11 cellular contexts compared by ENCODE assay signal in genomic region chr12:45050331-45050750, GRCh38. TPM values are rescaled to one million over a fixed set of nuclear protein-coding genes. Genes with fewer than 3 reads are reported as not detected.
DNase-seq lines count a peak whose midpoint lies in the region; ATAC-seq, FAIRE-seq and TF ChIP-seq lines count a peak whose summit lies in the region.
"Had no signal": no experiment of that assay in that cellular context is flagged by ENCODE, and none has a peak within 500 bp of the region (broad histone marks: within the 10 kb centered on the region; RNA-seq: fewer than 3 reads in every experiment).

No MANE protein-coding gene starts in this region.

- POLR2A ChIA-PET in A549 (lab: Yijun Ruan, JAX), result no interaction called here

- H3K9me2 ChIP-seq in Karpas-422 (replicated peaks; ENCODE audit: insufficient read depth, low read length), result no peaks in the 10 kb centered on the region

- CTCF ChIA-PET in A549 (lab: Yijun Ruan, JAX), result interaction anchor here (0.6 to 0.7 kb wide), 2 partner anchors 22 to 643 kb away, joined by 3 read pairs; no protein-coding TSS in a partner anchor

- 29% methylated on average over 27 of the region's 38 CpGs for WGBS in A549 (ENCODE audit: missing lambda C conversion rate)
- WGBS in HUES64, result 1% methylated on average over 38 of the region's 38 CpGs

- H3K9ac ChIP-seq in HUES64 (ENCODE audit: low read depth, low read length), result peak overlapping the region; percentile 34; the same call in 1 of the 2 replicates
- H3K9ac ChIP-seq in Karpas-422 (ENCODE audit: low read length), result no peak overlapping the region

- no peak for TF ChIP-seq CTCF in A549 (IDR thresholded peaks at IDR 0.05)
- TF ChIP-seq CTCF in foreskin keratinocyte (conservative IDR thresholded peaks at IDR 0.05), result no peak

- no peaks in the 10 kb centered on the region for H3K79me2 ChIP-seq in Karpas-422 (ENCODE audit: low read length)

- TF ChIP-seq RAD21 in A549 (conservative IDR thresholded peaks at IDR 0.05 in 1 of 2, IDR thresholded peaks at IDR 0.05 in 1 of 2), result no peak

- ATAC-seq in A549, result peak; percentile 26 to 49; a peak in 3 of 6 replicates
- ATAC-seq in foreskin keratinocyte, result peak; percentile 12
- ATAC-seq: T-cell had no signal

- no peak for TF ChIP-seq POLR2A in A549 (IDR thresholded peaks at IDR 0.05; ENCODE audit: low read length)

- H3K4me2 ChIP-seq in A549, result peak overlapping the region; percentile 89
- H3K4me2 ChIP-seq in Karpas-422 (ENCODE audit: low read depth, low read length, poor library complexity, severe bottlenecking), result no peak overlapping the region

- H3K27me3 ChIP-seq in HUES64 (ENCODE audit: insufficient read depth, low read length) (peaks cover 73% of the 10 kb centered on the region), foreskin keratinocyte (peaks cover 88% of the 10 kb centered on the region), neuron (ENCODE audit: insufficient read depth, low read length) (peaks cover 65% of the 10 kb centered on the region), Karpas-422 (ENCODE audit: low read length) (no peaks in the 10 kb centered on the region)

- peaks cover 6% of the 10 kb centered on the region; the same call in 1 of the 3 replicates for H3K4me1 ChIP-seq in A549
- 0 out of 2 replicates have a peak, but pooled peaks cover 4% of the 10 kb centered on the region for H3K4me1 ChIP-seq in HUES64 (ENCODE audit: insufficient read depth, low read length)
- no peaks in the 10 kb centered on the region for H3K4me1 ChIP-seq in foreskin keratinocyte
- peaks cover 5% of the 10 kb centered on the region for H3K4me1 ChIP-seq in neuron (ENCODE audit: insufficient read depth, low read length)
- H3K4me1 ChIP-seq in Karpas-422 (ENCODE audit: low read length), result no peaks in the 10 kb centered on the region

- peak in 1 of 2 experiments; percentile 1 for DNase-seq in A549 (ENCODE audit: low read depth in 1 of 2, low spot score in 1 of 2)
- DNase-seq in foreskin keratinocyte, result peak in 1 of 2 donors; percentile 8
- no peak for DNase-seq in Karpas-422
- no peak for DNase-seq in activated CD4-positive, CD25-positive, alpha-beta regulatory T cell treated with anti-CD3 and anti-CD28 coated beads, Interleukin-2, amount 50 U/mL, for 72 hours
- no peak for DNase-seq in NCI-H1105 (lab: John Stamatoyannopoulos, UW)
- DNase-seq in LoVo (ENCODE audit: low spot score), result no peak
- DNase-seq: T-cell had no signal

- H3K4me3 ChIP-seq in A549, result peak overlapping the region; percentile 47
- H3K4me3 ChIP-seq in HUES64 (ENCODE audit: low read length), result peak overlapping the region; percentile 71
- H3K4me3 ChIP-seq in neuron (ENCODE audit: low read length), result peak overlapping the region; percentile 36
- no peak overlapping the region for H3K4me3 ChIP-seq in Karpas-422 (ENCODE audit: low read length)

- no peaks in the 10 kb centered on the region for H3K36me3 ChIP-seq in HUES64 (ENCODE audit: insufficient read depth, low read length)
- H3K36me3 ChIP-seq in neuron (ENCODE audit: insufficient read depth, low read length), result no peaks in the 10 kb centered on the region
- no peaks in the 10 kb centered on the region for H3K36me3 ChIP-seq in Karpas-422 (ENCODE audit: insufficient read depth, low read length)

- H3K27ac ChIP-seq in A549, result no peak overlapping the region
- no peak overlapping the region for H3K27ac ChIP-seq in HUES64 (ENCODE audit: low read depth, low read length)
- H3K27ac ChIP-seq in foreskin keratinocyte, result no peak overlapping the region
- no peak overlapping the region for H3K27ac ChIP-seq in Karpas-422 (ENCODE audit: low read length)

- no peaks in the 10 kb centered on the region; the same call in 2 of the 3 replicates for H3K9me3 ChIP-seq in A549
- no peaks in the 10 kb centered on the region for H3K9me3 ChIP-seq in HUES64 (ENCODE audit: insufficient read depth, low read depth, low read length)
- H3K9me3 ChIP-seq in neuron (ENCODE audit: low read length), result peaks cover 6% of the 10 kb centered on the region
- H3K9me3 ChIP-seq in Karpas-422 (ENCODE audit: low read length), result no peaks in the 10 kb centered on the region

- no peak for TF ChIP-seq EP300 in A549 (IDR thresholded peaks at IDR 0.05)

- FAIRE-seq in A549 (lab: Jason Lieb, UNC), result no peak

- no peaks in the 10 kb centered on the region for H4K20me1 ChIP-seq in Karpas-422 (ENCODE audit: insufficient read depth, low read depth, low read length)

- peak overlapping the region; percentile 76 for H2AFZ ChIP-seq in neuron (ENCODE audit: low read depth, low read length)
- H2AFZ ChIP-seq in Karpas-422 (ENCODE audit: low read length), result no peak overlapping the region

TF ChIP-seq in A549, 52 proteins besides CTCF, POLR2A, EP300 and RAD21:
- TF ChIP-seq RARB (CRISPR knock-in tag; IDR thresholded peaks at IDR 0.05), result no peak
- no peak for TF ChIP-seq RCOR1 (IDR thresholded peaks at IDR 0.05; ENCODE audit: low read depth, low read length)
- no peak for TF ChIP-seq NR3C1 (IDR thresholded peaks at IDR 0.05)
- no peak for TF ChIP-seq HDAC2 (IDR thresholded peaks at IDR 0.05)
- TF ChIP-seq HES2 (IDR thresholded peaks at IDR 0.05), result no peak
- TF ChIP-seq ZC3H11A (IDR thresholded peaks at IDR 0.05), result no peak
- no peak for TF ChIP-seq POLR2AphosphoS2 (conservative IDR thresholded peaks at IDR 0.05; ENCODE audit: low read length)
- TF ChIP-seq BHLHE40 (IDR thresholded peaks at IDR 0.05; ENCODE audit: low read depth, low read length), result no peak
- TF ChIP-seq SREBF2 (IDR thresholded peaks at IDR 0.05), result no peak
TF ChIP-seq in A549: peak in this region for 0.

RNA-seq across cellular contexts. Expression of gene DBX2, which starts 0.6 kb away (rescaled TPM):
- polyA plus RNA-seq in A549 (2011; rRNA removed) (not detected in 2 replicates), A549 (2017; fragmentation: RNase III; extraction: RNeasy Plus Mini Kit Qiagen cat#74134 plus additional on column Dnase treatment) (not detected in 3 replicates), foreskin keratinocyte (not detected in 2 replicates)
- polyA plus RNA-seq in A549 (2012; cell fraction: cytosol; rRNA removed), result not detected in 2 replicates
- polyA plus RNA-seq in A549 (2012; cell fraction: nucleus; rRNA removed), result not detected in 2 replicates
- polyA minus RNA-seq in A549 (2011; rRNA and poly(A)+ RNA removed), result not detected in 2 replicates
- 0.20 TPM for polyA plus RNA-seq in HUES64 (2013, experiment 1 of 2)
- polyA plus RNA-seq in HUES64 (2013, experiment 2 of 2), result 0.32 TPM
- total RNA-seq in foreskin keratinocyte, result not detected in 2 replicates
- total RNA-seq in Karpas-422 (2014; rRNA removed; shearing (Covaris generic); ENCODE audit: low replicate concordance), result not detected in 2 replicates
- total RNA-seq: activated CD8-positive, alpha-beta memory T cell treated with anti-CD3 and anti-CD28 coated beads for 36 hours; liver; T-cell had no signal
- polyA plus RNA-seq: liver had no signal
